ENCODE assay signal across 23 cellular contexts in genomic region chr20:60283281-60283680, GRCh38.
A peak's percentile ranks its signal among the peaks of the same experiment; 100 is the strongest.
DNase-seq lines count a peak whose midpoint lies in the region; ATAC-seq, FAIRE-seq and TF ChIP-seq lines count a peak whose summit lies in the region.
"Had no signal": no experiment of that assay in that cellular context is flagged by ENCODE, and none has a peak within 500 bp of the region (broad histone marks: within the 10 kb centered on the region; RNA-seq: fewer than 3 reads in every experiment).

No MANE protein-coding gene starts in this region.

- intact Hi-C loops in HepG2 (cut with micrococcal nuclease; ENCODE audit: unreplicated experiment) (no loop called here), right lobe of liver (cut with DNase I) (no loop called here)

- TF ChIP-seq EP300 in HepG2 (IDR thresholded peaks at IDR 0.05; ENCODE audit: low read depth in 2 of 2, low read length in 2 of 2) = no peak
- TF ChIP-seq EP300 in HepG2 (CRISPR knock-in tag; IDR thresholded peaks at IDR 0.05; ENCODE audit: borderline replicate concordance) = no peak

- no peaks in the 10 kb centered on the region for H3K27me3 ChIP-seq in HepG2 (ENCODE audit: control insufficient read depth in 1 of 2, insufficient read depth in 2 of 2, low read length in 2 of 2)
- no peaks in the 10 kb centered on the region for H3K27me3 ChIP-seq in right lobe of liver
- H3K27me3 ChIP-seq in neural progenitor cell = no peaks in the 10 kb centered on the region
- no peaks in the 10 kb centered on the region for H3K27me3 ChIP-seq in smooth muscle cell (ENCODE audit: low read depth)

- no TSS peak for BruUV-seq in HepG2 (replicated peaks; lab: Mats Ljungman, UMichigan)

- in situ Hi-C loops in HepG2 (cut with HindIII; ENCODE audit: extremely low pct_ligation_motif_present, low pct_unique_long_range_greater_than_20kb) = no loop called here

- H3K4me1 ChIP-seq in HepG2 (ENCODE audit: insufficient read depth, low read length) (no peaks in the 10 kb centered on the region), right lobe of liver (no peaks in the 10 kb centered on the region), neural progenitor cell (no peaks in the 10 kb centered on the region), smooth muscle cell (ENCODE audit: low read depth) (no peaks in the 10 kb centered on the region)
- H3K4me1 ChIP-seq: Caco-2 had no signal

- FAIRE-seq in HepG2 (lab: Jason Lieb, UNC) = peak; percentile 42
- FAIRE-seq: GM12892, H54 had no signal

- H2AFZ ChIP-seq in HepG2 (ENCODE audit: low read length) (no peak overlapping the region), neural progenitor cell (replicated peaks) (no peak overlapping the region), smooth muscle cell (ENCODE audit: low read depth) (no peak overlapping the region)

- ATAC-seq in HepG2 (no peak), right lobe of liver (no peak), left lobe of liver (no peak), GM21390 (IDR thresholded peaks at IDR 0.05; ENCODE audit: unreplicated experiment) (no peak)
- ATAC-seq: Panc1, SK-N-SH treated with all-trans-retinoic acid at 6 μM for 48 hours had no signal

- H3K4me2 ChIP-seq in HepG2 (ENCODE audit: low read depth, low read length) (no peak overlapping the region), neural progenitor cell (no peak overlapping the region), smooth muscle cell (no peak overlapping the region)

- H3K27ac ChIP-seq in HepG2 (ENCODE audit: extremely low read length, insufficient read depth, low read length) = no peak overlapping the region
- no peak overlapping the region for H3K27ac ChIP-seq in right lobe of liver
- H3K27ac ChIP-seq in neural progenitor cell = no peak overlapping the region
- H3K27ac ChIP-seq in smooth muscle cell (ENCODE audit: low read depth) = no peak overlapping the region

- peaks cover 3% of the 10 kb centered on the region for H3K27me3 Mint-ChIP-seq in neural progenitor cell (ENCODE audit: insufficient read depth, low read depth)
- H3K27me3 Mint-ChIP-seq: B cell; CD4-positive, CD25-positive, alpha-beta regulatory T cell had no signal

- H3K4me1 Mint-ChIP-seq in neural progenitor cell = no peaks in the 10 kb centered on the region
- H3K4me1 Mint-ChIP-seq: B cell; CD4-positive, CD25-positive, alpha-beta regulatory T cell had no signal

- no peak for DNase-seq in HepG2 (ENCODE audit: low spot score)
- DNase-seq in right lobe of liver = no peak
- DNase-seq in M059J (ENCODE audit: low read depth) = peak; percentile 28
- peak; percentile 15 for DNase-seq in RPMI8226
- peak; percentile 21 for DNase-seq in neural progenitor cell (ENCODE audit: low spot score)
- no peak for DNase-seq in left lobe of liver (ENCODE audit: low spot score)
- no peak for DNase-seq in smooth muscle cell (lab: John Stamatoyannopoulos, UW; ENCODE audit: unreplicated experiment)
- DNase-seq: CD4-positive, CD25-positive, alpha-beta regulatory T cell; DND-41; GF-D8; NCI-H1048; NCI-H2081 treated with DMSO at 0.1 percent for 48 hours; NCI-H526 treated with DMSO at 0.1 percent for 48 hours; Right ventricle myocardium superior; T-helper 1 cell; T1000 had no signal

- CTCF ChIA-PET in HepG2 (lab: Yijun Ruan, JAX; ENCODE audit: low intra/inter-chr PET ratio, low total read pairs) = no interaction called here

- H3K4me3 ChIP-seq in HepG2 (replicated peaks in 1 of 3; ENCODE audit: insufficient read depth in 1 of 3, low read depth in 2 of 3, low read length in 3 of 3) (no peak overlapping the region), right lobe of liver (no peak overlapping the region), neural progenitor cell (no peak overlapping the region), smooth muscle cell (no peak overlapping the region)

- H3K27ac Mint-ChIP-seq in neural progenitor cell = no peak overlapping the region
- H3K27ac Mint-ChIP-seq: B cell; CD4-positive, CD25-positive, alpha-beta regulatory T cell had no signal

- no peaks in the 10 kb centered on the region for H3K36me3 ChIP-seq in HepG2 (replicated peaks in 1 of 2; ENCODE audit: control insufficient read depth in 1 of 2, insufficient read depth in 2 of 2, low read length in 2 of 2)
- H3K36me3 ChIP-seq in right lobe of liver = no peaks in the 10 kb centered on the region
- H3K36me3 ChIP-seq in neural progenitor cell = no peaks in the 10 kb centered on the region
- no peaks in the 10 kb centered on the region for H3K36me3 ChIP-seq in smooth muscle cell (ENCODE audit: low read depth)

- no peaks in the 10 kb centered on the region for H3F3A ChIP-seq in neural progenitor cell (ENCODE audit: low read depth)
- no peaks in the 10 kb centered on the region for H3F3A ChIP-seq in smooth muscle cell (ENCODE audit: low read depth)

- TF ChIP-seq POLR2A in HepG2 (IDR thresholded peaks at IDR 0.05; ENCODE audit: insufficient read depth in 1 of 2, low read depth in 2 of 2, low read length in 2 of 2) (no peak), right lobe of liver (IDR thresholded peaks at IDR 0.05) (no peak)

- H3K9me3 Mint-ChIP-seq in neural progenitor cell = peaks cover 52% of the 10 kb centered on the region

- POLR2A ChIA-PET in HepG2 (lab: Yijun Ruan, JAX) = no interaction called here

- no peak overlapping the region for H3K4me3 Mint-ChIP-seq in neural progenitor cell
- H3K4me3 Mint-ChIP-seq: B cell; CD4-positive, CD25-positive, alpha-beta regulatory T cell had no signal

- H3K36me3 Mint-ChIP-seq in neural progenitor cell = no peaks in the 10 kb centered on the region
- H3K36me3 Mint-ChIP-seq: CD4-positive, CD25-positive, alpha-beta regulatory T cell had no signal

- H3K79me2 ChIP-seq in HepG2 (ENCODE audit: insufficient read depth, low read length) = no peaks in the 10 kb centered on the region
- no peaks in the 10 kb centered on the region for H3K79me2 ChIP-seq in neural progenitor cell (ENCODE audit: low read depth)
- no peaks in the 10 kb centered on the region for H3K79me2 ChIP-seq in smooth muscle cell (ENCODE audit: low read depth)

- H3K9me3 ChIP-seq in HepG2 (ENCODE audit: low read length) (peaks cover 91% of the 10 kb centered on the region), right lobe of liver (no peaks in the 10 kb centered on the region), neural progenitor cell (ENCODE audit: low read depth) (peaks cover 16% of the 10 kb centered on the region), smooth muscle cell (replicated peaks; ENCODE audit: low read depth) (peaks cover 3% of the 10 kb centered on the region)

- H4K20me1 ChIP-seq in HepG2 (ENCODE audit: insufficient read depth, low read length) (no peaks in the 10 kb centered on the region), neural progenitor cell (ENCODE audit: low read depth) (no peaks in the 10 kb centered on the region), smooth muscle cell (ENCODE audit: low read depth) (no peaks in the 10 kb centered on the region)

- TF ChIP-seq RAD21 in HepG2 (CRISPR knock-in tag; IDR thresholded peaks at IDR 0.05) = no peak

- H3K9ac ChIP-seq in HepG2 (ENCODE audit: insufficient read depth, low read depth, low read length) (no peak overlapping the region), neural progenitor cell (no peak overlapping the region), smooth muscle cell (ENCODE audit: low read depth) (no peak overlapping the region)

- TF ChIP-seq CTCF in HepG2 (CRISPR knock-in tag; IDR thresholded peaks at IDR 0.05) (no peak), right lobe of liver (IDR thresholded peaks at IDR 0.05) (no peak), neural progenitor cell (IDR thresholded peaks at IDR 0.05) (no peak), smooth muscle cell (IDR thresholded peaks at IDR 0.05; ENCODE audit: borderline replicate concordance, insufficient read depth, poor library complexity, severe bottlenecking) (no peak)

TF ChIP-seq in HepG2, 621 proteins besides CTCF, POLR2A, EP300 and RAD21:
- peak; percentile 90; the same call in 1 of the 2 replicates for TF ChIP-seq ZNF724P (CRISPR knock-in tag; IDR thresholded peaks at IDR 0.05; ENCODE audit: borderline replicate concordance)
- TF ChIP-seq CEBPZ (IDR thresholded peaks at IDR 0.05; ENCODE audit: low read length) = peak; percentile 60; the same call in 1 of the 2 replicates
- TF ChIP-seq ZFP36 (IDR thresholded peaks at IDR 0.05; ENCODE audit: borderline replicate concordance, low read depth, low read length, partially characterized antibody) = peak; percentile 93
- no peak for TF ChIP-seq GMEB1 (CRISPR knock-in tag; IDR thresholded peaks at IDR 0.05; ENCODE audit: borderline replicate concordance)
TF ChIP-seq in HepG2: peak in this region for 3.

Comparison
In these comparisons a context has a peak if more than half of its experiments do, and no peak if none do; other contexts are left out.
1. DNase-seq: peak in M059J (single experiment), RPMI8226 (single experiment) and neural progenitor cell (single experiment); none in HepG2 (single experiment), right lobe of liver (0 of 3), left lobe of liver (single experiment) and smooth muscle cell (single experiment).